ENCODE assay signal across 1 cellular context in the genomic region with DNA sequence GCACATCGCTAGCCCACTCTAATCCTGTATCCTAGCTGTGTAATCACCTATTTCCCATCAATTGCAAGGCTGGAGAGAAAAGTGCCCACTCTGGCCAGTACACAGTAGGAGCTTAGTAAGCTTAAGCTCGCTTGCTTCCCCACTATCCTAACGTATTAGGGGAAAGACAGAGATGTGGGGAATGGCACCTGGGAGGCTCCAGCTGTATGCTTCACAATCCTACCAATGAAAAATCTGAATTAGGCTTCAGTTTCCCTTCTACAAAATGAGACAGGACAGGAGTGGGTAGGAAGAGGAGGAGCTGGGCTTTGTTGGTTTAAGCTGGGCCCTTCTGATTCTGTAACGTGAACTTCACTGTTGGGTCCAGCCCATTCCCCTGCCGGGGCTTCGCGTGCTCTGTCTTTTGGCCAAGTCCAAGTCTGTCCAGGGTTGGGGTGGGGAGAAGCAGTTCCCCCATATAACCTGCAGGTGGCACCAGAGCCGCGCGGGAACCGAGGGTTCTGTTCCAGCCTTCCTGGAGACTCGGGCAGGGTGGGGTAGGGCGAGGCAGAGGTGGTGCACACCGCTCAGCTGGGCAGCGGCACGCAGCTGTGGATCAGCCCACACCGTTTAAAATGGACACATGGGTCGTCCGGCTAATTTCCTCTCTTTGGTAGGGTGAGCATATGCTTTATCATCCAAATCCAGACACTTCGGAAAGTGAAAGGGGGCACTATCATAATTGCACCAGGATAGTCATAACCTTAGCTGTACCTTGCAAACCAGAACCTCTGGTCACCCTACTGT.
TF ChIP-seq lines count a peak whose summit lies in the region.

No MANE protein-coding gene starts in this region.

TF ChIP-seq in K562, 482 proteins besides CTCF, POLR2A, EP300 and RAD21 (continued from another document):
- TF ChIP-seq, protein P1, sequence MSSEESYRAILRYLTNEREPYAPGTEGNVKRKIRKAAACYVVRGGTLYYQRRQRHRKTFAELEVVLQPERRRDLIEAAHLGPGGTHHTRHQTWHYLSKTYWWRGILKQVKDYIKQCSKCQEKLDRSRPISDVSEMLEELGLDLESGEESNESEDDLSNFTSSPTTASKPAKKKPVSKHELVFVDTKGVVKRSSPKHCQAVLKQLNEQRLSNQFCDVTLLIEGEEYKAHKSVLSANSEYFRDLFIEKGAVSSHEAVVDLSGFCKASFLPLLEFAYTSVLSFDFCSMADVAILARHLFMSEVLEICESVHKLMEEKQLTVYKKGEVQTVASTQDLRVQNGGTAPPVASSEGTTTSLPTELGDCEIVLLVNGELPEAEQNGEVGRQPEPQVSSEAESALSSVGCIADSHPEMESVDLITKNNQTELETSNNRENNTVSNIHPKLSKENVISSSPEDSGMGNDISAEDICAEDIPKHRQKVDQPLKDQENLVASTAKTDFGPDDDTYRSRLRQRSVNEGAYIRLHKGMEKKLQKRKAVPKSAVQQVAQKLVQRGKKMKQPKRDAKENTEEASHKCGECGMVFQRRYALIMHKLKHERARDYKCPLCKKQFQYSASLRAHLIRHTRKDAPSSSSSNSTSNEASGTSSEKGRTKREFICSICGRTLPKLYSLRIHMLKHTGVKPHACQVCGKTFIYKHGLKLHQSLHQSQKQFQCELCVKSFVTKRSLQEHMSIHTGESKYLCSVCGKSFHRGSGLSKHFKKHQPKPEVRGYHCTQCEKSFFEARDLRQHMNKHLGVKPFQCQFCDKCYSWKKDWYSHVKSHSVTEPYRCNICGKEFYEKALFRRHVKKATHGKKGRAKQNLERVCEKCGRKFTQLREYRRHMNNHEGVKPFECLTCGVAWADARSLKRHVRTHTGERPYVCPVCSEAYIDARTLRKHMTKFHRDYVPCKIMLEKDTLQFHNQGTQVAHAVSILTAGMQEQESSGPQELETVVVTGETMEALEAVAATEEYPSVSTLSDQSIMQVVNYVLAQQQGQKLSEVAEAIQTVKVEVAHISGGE (CRISPR knock-in tag; IDR thresholded peaks at IDR 0.05): 0 out of 6 replicates have a peak, but pooled peaks of 1 of the 3 experiments have one; percentile 20
- TF ChIP-seq, protein P2, sequence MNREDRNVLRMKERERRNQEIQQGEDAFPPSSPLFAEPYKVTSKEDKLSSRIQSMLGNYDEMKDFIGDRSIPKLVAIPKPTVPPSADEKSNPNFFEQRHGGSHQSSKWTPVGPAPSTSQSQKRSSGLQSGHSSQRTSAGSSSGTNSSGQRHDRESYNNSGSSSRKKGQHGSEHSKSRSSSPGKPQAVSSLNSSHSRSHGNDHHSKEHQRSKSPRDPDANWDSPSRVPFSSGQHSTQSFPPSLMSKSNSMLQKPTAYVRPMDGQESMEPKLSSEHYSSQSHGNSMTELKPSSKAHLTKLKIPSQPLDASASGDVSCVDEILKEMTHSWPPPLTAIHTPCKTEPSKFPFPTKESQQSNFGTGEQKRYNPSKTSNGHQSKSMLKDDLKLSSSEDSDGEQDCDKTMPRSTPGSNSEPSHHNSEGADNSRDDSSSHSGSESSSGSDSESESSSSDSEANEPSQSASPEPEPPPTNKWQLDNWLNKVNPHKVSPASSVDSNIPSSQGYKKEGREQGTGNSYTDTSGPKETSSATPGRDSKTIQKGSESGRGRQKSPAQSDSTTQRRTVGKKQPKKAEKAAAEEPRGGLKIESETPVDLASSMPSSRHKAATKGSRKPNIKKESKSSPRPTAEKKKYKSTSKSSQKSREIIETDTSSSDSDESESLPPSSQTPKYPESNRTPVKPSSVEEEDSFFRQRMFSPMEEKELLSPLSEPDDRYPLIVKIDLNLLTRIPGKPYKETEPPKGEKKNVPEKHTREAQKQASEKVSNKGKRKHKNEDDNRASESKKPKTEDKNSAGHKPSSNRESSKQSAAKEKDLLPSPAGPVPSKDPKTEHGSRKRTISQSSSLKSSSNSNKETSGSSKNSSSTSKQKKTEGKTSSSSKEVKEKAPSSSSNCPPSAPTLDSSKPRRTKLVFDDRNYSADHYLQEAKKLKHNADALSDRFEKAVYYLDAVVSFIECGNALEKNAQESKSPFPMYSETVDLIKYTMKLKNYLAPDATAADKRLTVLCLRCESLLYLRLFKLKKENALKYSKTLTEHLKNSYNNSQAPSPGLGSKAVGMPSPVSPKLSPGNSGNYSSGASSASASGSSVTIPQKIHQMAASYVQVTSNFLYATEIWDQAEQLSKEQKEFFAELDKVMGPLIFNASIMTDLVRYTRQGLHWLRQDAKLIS (CRISPR knock-in tag; IDR thresholded peaks at IDR 0.05): no peak
- TF ChIP-seq CXXC5 (CRISPR knock-in tag; IDR thresholded peaks at IDR 0.05): peak; percentile 47
- TF ChIP-seq E2F3 (CRISPR knock-in tag; IDR thresholded peaks at IDR 0.05): no peak
- TF ChIP-seq, protein P3, sequence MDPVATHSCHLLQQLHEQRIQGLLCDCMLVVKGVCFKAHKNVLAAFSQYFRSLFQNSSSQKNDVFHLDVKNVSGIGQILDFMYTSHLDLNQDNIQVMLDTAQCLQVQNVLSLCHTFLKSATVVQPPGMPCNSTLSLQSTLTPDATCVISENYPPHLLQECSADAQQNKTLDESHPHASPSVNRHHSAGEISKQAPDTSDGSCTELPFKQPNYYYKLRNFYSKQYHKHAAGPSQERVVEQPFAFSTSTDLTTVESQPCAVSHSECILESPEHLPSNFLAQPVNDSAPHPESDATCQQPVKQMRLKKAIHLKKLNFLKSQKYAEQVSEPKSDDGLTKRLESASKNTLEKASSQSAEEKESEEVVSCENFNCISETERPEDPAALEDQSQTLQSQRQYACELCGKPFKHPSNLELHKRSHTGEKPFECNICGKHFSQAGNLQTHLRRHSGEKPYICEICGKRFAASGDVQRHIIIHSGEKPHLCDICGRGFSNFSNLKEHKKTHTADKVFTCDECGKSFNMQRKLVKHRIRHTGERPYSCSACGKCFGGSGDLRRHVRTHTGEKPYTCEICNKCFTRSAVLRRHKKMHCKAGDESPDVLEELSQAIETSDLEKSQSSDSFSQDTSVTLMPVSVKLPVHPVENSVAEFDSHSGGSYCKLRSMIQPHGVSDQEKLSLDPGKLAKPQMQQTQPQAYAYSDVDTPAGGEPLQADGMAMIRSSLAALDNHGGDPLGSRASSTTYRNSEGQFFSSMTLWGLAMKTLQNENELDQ (CRISPR knock-in tag; IDR thresholded peaks at IDR 0.05; ENCODE audit: borderline replicate concordance): no peak
- TF ChIP-seq, protein P4, sequence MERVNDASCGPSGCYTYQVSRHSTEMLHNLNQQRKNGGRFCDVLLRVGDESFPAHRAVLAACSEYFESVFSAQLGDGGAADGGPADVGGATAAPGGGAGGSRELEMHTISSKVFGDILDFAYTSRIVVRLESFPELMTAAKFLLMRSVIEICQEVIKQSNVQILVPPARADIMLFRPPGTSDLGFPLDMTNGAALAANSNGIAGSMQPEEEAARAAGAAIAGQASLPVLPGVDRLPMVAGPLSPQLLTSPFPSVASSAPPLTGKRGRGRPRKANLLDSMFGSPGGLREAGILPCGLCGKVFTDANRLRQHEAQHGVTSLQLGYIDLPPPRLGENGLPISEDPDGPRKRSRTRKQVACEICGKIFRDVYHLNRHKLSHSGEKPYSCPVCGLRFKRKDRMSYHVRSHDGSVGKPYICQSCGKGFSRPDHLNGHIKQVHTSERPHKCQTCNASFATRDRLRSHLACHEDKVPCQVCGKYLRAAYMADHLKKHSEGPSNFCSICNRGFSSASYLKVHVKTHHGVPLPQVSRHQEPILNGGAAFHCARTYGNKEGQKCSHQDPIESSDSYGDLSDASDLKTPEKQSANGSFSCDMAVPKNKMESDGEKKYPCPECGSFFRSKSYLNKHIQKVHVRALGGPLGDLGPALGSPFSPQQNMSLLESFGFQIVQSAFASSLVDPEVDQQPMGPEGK (CRISPR knock-in tag; IDR thresholded peaks at IDR 0.05; ENCODE audit: borderline replicate concordance): no peak
- peak; percentile 29 for TF ChIP-seq JUND (IDR thresholded peaks at IDR 0.05; ENCODE audit: borderline replicate concordance, low read depth, low read length)
- no peak for TF ChIP-seq JUND (tag; IDR thresholded peaks at IDR 0.05; ENCODE audit: borderline replicate concordance, low read depth, low read length)
- peak; percentile 7; the same call in 1 of the 2 replicates for TF ChIP-seq CBFA2T3 (IDR thresholded peaks at IDR 0.05)
